Comparison of ENCODE assay signal across 20 cellular contexts in the genomic region with DNA sequence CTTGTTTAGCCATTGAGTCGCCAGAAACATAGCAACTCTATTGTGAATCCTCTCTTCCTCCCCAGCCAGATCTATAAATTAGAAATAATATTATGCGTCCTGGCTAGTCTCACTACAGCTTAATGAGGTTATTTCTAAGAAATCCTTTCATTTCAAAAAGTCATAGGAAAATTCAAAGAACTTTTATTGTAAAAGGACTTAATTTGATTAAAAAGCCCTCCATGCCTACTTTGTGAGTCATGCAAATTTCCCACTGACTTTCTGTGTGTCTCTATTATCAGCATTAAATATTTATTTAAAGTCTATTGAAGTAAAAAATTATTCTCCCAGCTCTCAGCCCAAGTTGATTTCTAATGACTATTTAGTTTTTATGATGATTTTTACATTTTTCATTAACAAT.
"Had no signal": no experiment of that assay in that cellular context is flagged by ENCODE, and none has a peak within 500 bp of the region (broad histone marks: within the 10 kb centered on the region; RNA-seq: fewer than 3 reads in every experiment).

No MANE protein-coding gene starts in this region.

- ATAC-seq: activated CD8-positive, alpha-beta T cell treated with anti-CD3 and anti-CD28 coated beads for 36 hours; activated naive CD4-positive, alpha-beta T cell treated with anti-CD3 and anti-CD28 coated beads, Interleukin-2, amount 50 U/mL, for 72 hours; body of pancreas; gastroesophageal sphincter; left lobe of liver; mucosa of descending colon; naive thymus-derived CD4-positive, alpha-beta T cell; pancreas; sciatic nerve; stimulated activated naive CD8-positive, alpha-beta T cell treated with anti-CD3 and anti-CD28 coated beads, Interleukin-15, amount 100 ng/mL, for 72 hours had no signal

- H3K27me3 ChIP-seq: body of pancreas, esophagus muscularis mucosa, gastroesophageal sphincter, heart right ventricle, pancreas, spleen had no signal

- H3K27me3 Mint-ChIP-seq: type B pancreatic cell had no signal

- H3K36me3 ChIP-seq: esophagus muscularis mucosa, gastroesophageal sphincter, heart right ventricle, pancreas, spleen had no signal

- H3K4me3 ChIP-seq: body of pancreas, coronary artery, esophagus muscularis mucosa, gastroesophageal sphincter, heart right ventricle, mucosa of descending colon, pancreas, spleen had no signal

- H3K36me3 Mint-ChIP-seq: activated naive CD4-positive, alpha-beta T cell treated with anti-CD3 and anti-CD28 coated beads, Interleukin-2, amount 50 U/mL, for 72 hours had no signal

- H3K27ac Mint-ChIP-seq: activated B cell treated with CpG ODN at 0.5 μM for 24 hours; activated CD8-positive, alpha-beta T cell treated with anti-CD3 and anti-CD28 coated beads for 36 hours; activated naive CD4-positive, alpha-beta T cell treated with anti-CD3 and anti-CD28 coated beads, Interleukin-2, amount 50 U/mL, for 72 hours; naive thymus-derived CD4-positive, alpha-beta T cell; stimulated activated naive CD8-positive, alpha-beta T cell treated with anti-CD3 and anti-CD28 coated beads, Interleukin-15, amount 100 ng/mL, for 72 hours; type B pancreatic cell had no signal

- H3K4me1 ChIP-seq: esophagus muscularis mucosa, gastroesophageal sphincter, heart right ventricle, pancreas, spleen had no signal

- H3K27ac ChIP-seq: body of pancreas, coronary artery, esophagus muscularis mucosa, gastroesophageal sphincter, heart right ventricle, pancreas, spleen had no signal

- H3K4me1 Mint-ChIP-seq: activated B cell treated with CpG ODN at 0.5 μM for 24 hours had no signal

- DNase-seq: activated B cell treated with CpG ODN at 0.5 μM for 24 hours; activated CD4-positive, alpha-beta T cell treated with anti-CD3 and anti-CD28 coated beads for 48 hours; activated CD8-positive, alpha-beta T cell treated with anti-CD3 and anti-CD28 coated beads for 36 hours; activated gamma-delta T cell; activated T-cell treated with anti-CD3 and anti-CD28 coated beads, Interleukin-2, amount 50 U/mL, for 48 hours; body of pancreas; central memory CD4-positive, alpha-beta T cell; heart right ventricle; mucosa of descending colon; naive thymus-derived CD4-positive, alpha-beta T cell; pancreas; spleen; stimulated activated naive CD8-positive, alpha-beta T cell treated with anti-CD3 and anti-CD28 coated beads, Interleukin-15, amount 100 ng/mL, for 72 hours had no signal

- H3K9me3 ChIP-seq: body of pancreas, esophagus muscularis mucosa, gastroesophageal sphincter, heart right ventricle, mucosa of descending colon, pancreas, spleen had no signal

- H3K4me3 Mint-ChIP-seq: activated B cell treated with CpG ODN at 0.5 μM for 24 hours; activated CD8-positive, alpha-beta T cell treated with anti-CD3 and anti-CD28 coated beads for 36 hours; naive thymus-derived CD4-positive, alpha-beta T cell; stimulated activated naive CD8-positive, alpha-beta T cell treated with anti-CD3 and anti-CD28 coated beads, Interleukin-15, amount 100 ng/mL, for 72 hours; type B pancreatic cell had no signal
